ENCODE assay signal across 8 cellular contexts in genomic region chr10:79137826-79138225, GRCh38.
DNase-seq lines count a peak whose midpoint lies in the region; ATAC-seq and TF ChIP-seq lines count a peak whose summit lies in the region.

No MANE protein-coding gene starts in this region.

- intact Hi-C loops in dorsolateral prefrontal cortex (cut with DNase I), result no loop called here

- H3K9me3 ChIP-seq in SU-DHL-6 (ENCODE audit: insufficient read depth, low read length), result no peaks in the 10 kb centered on the region

- peak overlapping the region; percentile 6 for H3K4me2 ChIP-seq in SU-DHL-6 (ENCODE audit: low read depth, low read length, poor library complexity, severe bottlenecking)

- no peaks in the 10 kb centered on the region for H3K27me3 ChIP-seq in SU-DHL-6 (ENCODE audit: low read length)
- no peaks in the 10 kb centered on the region for H3K27me3 ChIP-seq in dorsolateral prefrontal cortex

- H3K9ac ChIP-seq in SU-DHL-6 (ENCODE audit: low read length), result no peak overlapping the region

- H2AFZ ChIP-seq in SU-DHL-6 (ENCODE audit: low read depth, low read length, severe bottlenecking), result no peak overlapping the region

- no peaks in the 10 kb centered on the region for H4K20me1 ChIP-seq in SU-DHL-6 (ENCODE audit: low read depth, low read length)

- H3K27ac ChIP-seq in SU-DHL-6 (ENCODE audit: low read depth, low read length), result no peak overlapping the region
- peak overlapping the region in 39 of 59 donors; percentile 2 to 76 (median 50) for H3K27ac ChIP-seq in dorsolateral prefrontal cortex

- H3K36me3 ChIP-seq in SU-DHL-6 (ENCODE audit: low read length), result no peaks in the 10 kb centered on the region

- no peaks in the 10 kb centered on the region for H3K27me3 Mint-ChIP-seq in progenitor cell of endocrine pancreas

- H3K36me3 Mint-ChIP-seq in progenitor cell of endocrine pancreas (ENCODE audit: insufficient read depth), result peaks cover 18% of the 10 kb centered on the region

- no peak for TF ChIP-seq CTCF in SU-DHL-6 (IDR thresholded peaks at IDR 0.05; ENCODE audit: insufficient read depth, low read length, poor library complexity, severe bottlenecking)
- no peak for TF ChIP-seq CTCF in dorsolateral prefrontal cortex (IDR thresholded peaks at IDR 0.05 in 54 of 56, conservative IDR thresholded peaks at IDR 0.05 in 2 of 56; ENCODE audit: low read depth in 1 of 56, partially characterized antibody in 56 of 56)
- no peak for TF ChIP-seq CTCF in progenitor cell of endocrine pancreas (IDR thresholded peaks at IDR 0.05; ENCODE audit: unreplicated experiment)

- no peak overlapping the region for H3K4me3 ChIP-seq in SU-DHL-6 (ENCODE audit: insufficient read depth, low read length, poor library complexity, severe bottlenecking)
- no peak overlapping the region for H3K4me3 ChIP-seq in dorsolateral prefrontal cortex

- no peaks in the 10 kb centered on the region for H3K79me2 ChIP-seq in SU-DHL-6 (ENCODE audit: insufficient read depth, low read length)

- peaks cover 56% of the 10 kb centered on the region for H3K4me1 Mint-ChIP-seq in progenitor cell of endocrine pancreas (ENCODE audit: low read depth)

- H3K4me3 Mint-ChIP-seq in progenitor cell of endocrine pancreas (ENCODE audit: low read depth), result no peak overlapping the region

- H3K9me3 Mint-ChIP-seq in progenitor cell of endocrine pancreas (ENCODE audit: low read depth), result no peaks in the 10 kb centered on the region

- peak overlapping the region; percentile 16 for H3K27ac Mint-ChIP-seq in progenitor cell of endocrine pancreas

- H3F3A ChIP-seq in SU-DHL-6 (ENCODE audit: insufficient read depth), result no peaks in the 10 kb centered on the region

- TF ChIP-seq POLR2A in erythroblast (IDR thresholded peaks at IDR 0.05; ENCODE audit: low read length), result no peak

- H3K9me2 ChIP-seq in SU-DHL-6 (replicated peaks; ENCODE audit: insufficient read depth, low read length), result no peaks in the 10 kb centered on the region

- ATAC-seq in GM18907 (IDR thresholded peaks at IDR 0.05; ENCODE audit: unreplicated experiment), result peak; percentile 87
- ATAC-seq in HG02885 (IDR thresholded peaks at IDR 0.05; ENCODE audit: poor library complexity, unreplicated experiment), result peak; percentile 81

- DNase-seq in dorsolateral prefrontal cortex (no peak), progenitor cell of endocrine pancreas (ENCODE audit: low spot score, unreplicated experiment) (no peak), erythroblast (lab: John Stamatoyannopoulos, UW) (no peak), T1000 (lab: John Stamatoyannopoulos, UW) (no peak), GM03348 (ENCODE audit: low spot score) (no peak)
